17 cellular contexts compared by ENCODE assay signal in the genomic region with DNA sequence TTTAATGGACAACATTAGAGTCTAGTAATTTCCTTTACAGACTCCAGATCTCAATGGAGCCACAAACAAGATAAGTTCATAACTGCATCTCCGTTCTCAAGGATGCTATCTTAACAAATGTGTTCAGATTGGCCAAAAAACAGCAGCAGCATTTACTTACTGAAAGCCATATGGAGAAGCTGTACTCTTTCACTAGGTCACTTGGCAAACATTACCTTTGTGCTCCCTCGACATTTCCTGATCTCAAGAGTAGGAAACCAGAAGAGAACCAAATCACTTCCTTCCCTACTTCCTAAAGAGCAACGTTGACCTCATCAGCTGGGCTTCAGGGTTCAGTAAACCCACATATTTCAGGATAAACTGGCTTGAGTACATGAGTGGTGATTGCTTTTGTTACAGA.
"Had no signal": no experiment of that assay in that cellular context is flagged by ENCODE, and none has a peak within 500 bp of the region (broad histone marks: within the 10 kb centered on the region; RNA-seq: fewer than 3 reads in every experiment).

No MANE protein-coding gene starts in this region.

- H3K27me3 ChIP-seq: sigmoid colon, upper lobe of right lung had no signal

- H3K27ac ChIP-seq: psoas muscle, sigmoid colon, upper lobe of right lung, WERI-Rb-1 had no signal

- H3K4me3 ChIP-seq: psoas muscle, sigmoid colon, upper lobe of right lung had no signal

- ATAC-seq: activated T-helper 17 cell treated with anti-CD3 and anti-CD28 coated beads, Interleukin-2, amount 50 U/mL, for 72 hours; effector memory CD8-positive, alpha-beta T cell; left lobe of liver; natural killer cell treated with Interleukin-12 subunit alpha and Interleukin-12 subunit beta and Interleukin-15 and Interleukin-18, amount 100 ng/mL, for 72 hours; psoas muscle; T-cell; upper lobe of right lung had no signal

- H3K4me1 ChIP-seq: psoas muscle, upper lobe of right lung had no signal

- H3K36me3 ChIP-seq: sigmoid colon, upper lobe of right lung, WERI-Rb-1 had no signal

- H3K9me3 ChIP-seq: sigmoid colon, upper lobe of right lung had no signal

- DNase-seq: activated CD4-positive, alpha-beta T cell treated with anti-CD3 and anti-CD28 coated beads for 48 hours; activated naive CD4-positive, alpha-beta T cell treated with anti-CD3 and anti-CD28 coated beads, Interleukin-2, amount 10 ng/mL, durations not matched to agents 7 days and 5 days; activated T-cell treated with anti-CD3 and anti-CD28 coated beads for 4 hours; amniotic stem cell; effector memory CD8-positive, alpha-beta T cell; hypothalamus; mammary epithelial cell; occipital lobe; psoas muscle; sigmoid colon; stimulated activated CD4-positive, alpha-beta T cell treated with anti-CD3 and anti-CD28 coated beads, Interleukin-2, amount 100 ng/mL, for 48 hours; T-cell; upper lobe of right lung; WERI-Rb-1 had no signal
